Comparison of ENCODE assay signal across 24 cellular contexts in the genomic region with DNA sequence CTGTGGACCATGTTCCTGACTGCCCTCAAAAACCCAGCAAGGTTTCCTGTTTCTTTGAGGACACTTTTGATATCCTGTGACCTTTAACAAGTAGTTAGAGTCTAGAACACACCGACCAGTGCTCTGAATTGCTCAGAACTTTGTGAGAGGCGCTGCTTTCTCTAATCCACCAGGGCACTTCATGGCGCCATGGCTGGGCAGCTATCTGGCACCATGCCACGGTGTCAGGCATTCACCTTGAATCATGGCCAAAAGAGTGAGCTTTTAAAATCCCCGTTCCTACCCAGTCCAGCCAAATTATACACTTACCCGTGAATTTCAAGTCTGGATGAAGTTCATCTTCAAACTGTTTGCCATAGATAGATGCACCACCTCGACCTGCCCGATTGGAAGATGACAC. TPM values are rescaled to one million over a fixed set of nuclear protein-coding genes. Genes with fewer than 3 reads are reported as not detected.
DNase-seq lines count a peak whose midpoint lies in the region; ATAC-seq and TF ChIP-seq lines count a peak whose summit lies in the region.
"Had no signal": no experiment of that assay in that cellular context is flagged by ENCODE, and none has a peak within 500 bp of the region (broad histone marks: within the 10 kb centered on the region; RNA-seq: fewer than 3 reads in every experiment).

No MANE protein-coding gene starts in this region.

- no peak overlapping the region for H3K23ac ChIP-seq in H9 (ENCODE audit: insufficient read length, low read depth, low read length)

- H3K9ac ChIP-seq in H9 (ENCODE audit: extremely low read depth, insufficient read length, low read length) (no peak overlapping the region), endodermal cell (ENCODE audit: extremely low read depth, low read length, poor library complexity, severe bottlenecking) (no peak overlapping the region)
- H3K9ac ChIP-seq: neural progenitor cell had no signal

- H3K27me3 Mint-ChIP-seq in H9 (ENCODE audit: low read depth) (no peaks in the 10 kb centered on the region; the same call in 1 of the 2 replicates), endodermal cell (ENCODE audit: insufficient read depth) (no peaks in the 10 kb centered on the region), nephron (ENCODE audit: low read depth) (no peaks in the 10 kb centered on the region)
- H3K27me3 Mint-ChIP-seq in activated CD8-positive, alpha-beta T cell treated with anti-CD3 and anti-CD28 coated beads for 36 hours: no peaks in the 10 kb centered on the region
- H3K27me3 Mint-ChIP-seq: CD4-positive, CD25-positive, alpha-beta regulatory T cell; stimulated activated memory B cell treated with anti-CD40 and anti-IgM and Interleukin-4, amounts not matched to agents 10 μg/mL and 1 μg/mL and 100 μg/mL, for 72 hours had no signal

- DNase-seq in H9 (peak; percentile 14), NCI-H2029 (lab: John Stamatoyannopoulos, UW) (peak; percentile 53), endodermal cell (peak; percentile 20), left lobe of liver (ENCODE audit: low spot score) (no peak)
- DNase-seq in activated CD8-positive, alpha-beta T cell treated with anti-CD3 and anti-CD28 coated beads for 36 hours: no peak
- no peak for DNase-seq in activated CD4-positive, alpha-beta T cell treated with anti-CD3 and anti-CD28 coated beads for 48 hours
- DNase-seq: activated naive CD4-positive, alpha-beta T cell treated with Interleukin-2 at 50 U/mL for 16 hours; activated T-cell treated with anti-CD3 and anti-CD28 coated beads, Interleukin-2, amount 50 U/mL, for 72 hours; CD4-positive, CD25-positive, alpha-beta regulatory T cell; DMS 273 treated with DMSO at 0.1 percent for 48 hours; effector CD4-positive, alpha-beta T cell; kidney glomerular epithelial cell; NCI-H187 treated with DMSO at 0.1 percent for 48 hours; NCI-H446; PC-3; SHP77; sigmoid colon; stimulated activated CD4-positive, alpha-beta T cell treated with anti-CD3 and anti-CD28 coated beads, Interleukin-4, amount 100 ng/mL, for 4 hours; T-helper 9 cell; WERI-Rb-1 had no signal

- no peak overlapping the region for H3K4ac ChIP-seq in H9 (ENCODE audit: low read depth, low read length)

- H3K27ac ChIP-seq in H9 (ENCODE audit: insufficient read length, low read depth, low read length): no peak overlapping the region
- H3K27ac ChIP-seq in endodermal cell (ENCODE audit: low read depth, low read length): no peak overlapping the region
- H3K27ac ChIP-seq: breast epithelium, neural progenitor cell, WERI-Rb-1 had no signal

- no peak overlapping the region for H2BK120ac ChIP-seq in H9 (ENCODE audit: low read depth, low read length, poor library complexity, severe bottlenecking)

- no peak for ATAC-seq in left lobe of liver
- ATAC-seq in activated CD8-positive, alpha-beta T cell treated with anti-CD3 and anti-CD28 coated beads for 36 hours: no peak
- ATAC-seq: activated T-cell treated with anti-CD3 and anti-CD28 coated beads, Interleukin-2, amount 50 U/mL, for 72 hours; PC-3; stimulated activated memory B cell treated with anti-CD40 and anti-IgM and Interleukin-4, amounts not matched to agents 10 μg/mL and 1 μg/mL and 100 μg/mL, for 72 hours had no signal

- intact Hi-C loops in activated CD8-positive, alpha-beta T cell treated with anti-CD3 and anti-CD28 coated beads for 36 hours (cut with micrococcal nuclease): no loop called here

- no peak overlapping the region for H3K4me3 ChIP-seq in endodermal cell (ENCODE audit: low read length)
- H3K4me3 ChIP-seq: breast epithelium, neural progenitor cell, sigmoid colon had no signal

- no peak overlapping the region for H2BK5ac ChIP-seq in H9 (ENCODE audit: insufficient read length, low read length)

- H2BK15ac ChIP-seq in H9 (ENCODE audit: low read depth, low read length): no peak overlapping the region

- whole genome bisulfite sequencing in H9 (ENCODE audit: extremely low coverage, insufficient read length, low lambda C conversion rate): no CpG with 5 or more reads among the region's 8 CpGs
- WGBS in endodermal cell (ENCODE audit: insufficient coverage in 1 of 2, insufficient read length in 1 of 2), 2 experiments: 96% methylated on average over 6 to 8 of the region's 8 CpGs

- no peak overlapping the region for H3K56ac ChIP-seq in H9 (ENCODE audit: insufficient read length, low read depth, low read length)

- H2BK20ac ChIP-seq in H9 (ENCODE audit: low read depth, low read length, poor library complexity, severe bottlenecking): no peak overlapping the region

- POLR2A ChIA-PET in activated CD8-positive, alpha-beta T cell treated with anti-CD3 and anti-CD28 coated beads for 36 hours (lab: Charles Lee): no interaction called here

- H3K9me3 ChIP-seq in H9 (ENCODE audit: control insufficient read depth, low read depth, low read length) (no peaks in the 10 kb centered on the region), endodermal cell (ENCODE audit: control insufficient read depth, low read length) (no peaks in the 10 kb centered on the region)
- H3K9me3 ChIP-seq: breast epithelium, sigmoid colon had no signal

- no peak overlapping the region for H4K91ac ChIP-seq in H9 (ENCODE audit: insufficient read length, low read depth, low read length)

- H3K36me3 ChIP-seq in endodermal cell (ENCODE audit: control insufficient read depth, insufficient read depth, low read length): peaks cover 46% of the 10 kb centered on the region
- H3K36me3 ChIP-seq: breast epithelium had no signal

- no peak overlapping the region for H3K14ac ChIP-seq in H9 (ENCODE audit: insufficient read depth, low read length)

- H3K36me3 Mint-ChIP-seq in H9 (ENCODE audit: insufficient read depth in 1 of 3, low read depth in 3 of 3) (peaks cover 27 to 70% (median 58%) of the 10 kb centered on the region in 3 experiments), endodermal cell (ENCODE audit: low read depth) (peaks cover 64% of the 10 kb centered on the region), nephron (ENCODE audit: low read depth) (peaks cover 58% of the 10 kb centered on the region)
- peaks cover 61% of the 10 kb centered on the region for H3K36me3 Mint-ChIP-seq in activated CD8-positive, alpha-beta T cell treated with anti-CD3 and anti-CD28 coated beads for 36 hours (ENCODE audit: low read depth)

- H3K4me1 ChIP-seq in H9 (ENCODE audit: insufficient read depth, low read length) (peaks cover 2% of the 10 kb centered on the region; the same call in 1 of the 2 replicates), endodermal cell (ENCODE audit: control insufficient read depth, insufficient read depth, low read length) (no peaks in the 10 kb centered on the region)
- H3K4me1 ChIP-seq: neural progenitor cell had no signal

- TF ChIP-seq CTCF in H9 (conservative IDR thresholded peaks at IDR 0.05) (no peak), endodermal cell (conservative IDR thresholded peaks at IDR 0.05) (no peak), nephron (IDR thresholded peaks at IDR 0.05; ENCODE audit: unreplicated experiment in 3 of 3) (no peak)
- TF ChIP-seq CTCF in activated CD8-positive, alpha-beta T cell treated with anti-CD3 and anti-CD28 coated beads for 36 hours (IDR thresholded peaks at IDR 0.05): no peak

- H4K20me1 ChIP-seq in H9 (ENCODE audit: control insufficient read depth, insufficient read depth, insufficient read length): peaks cover 2% of the 10 kb centered on the region

- no peak overlapping the region for H3K4me2 ChIP-seq in H9 (ENCODE audit: insufficient read depth, insufficient read length, low read length)
- H3K4me2 ChIP-seq: neural progenitor cell had no signal

- no peaks in the 10 kb centered on the region for H3K23me2 ChIP-seq in H9 (ENCODE audit: insufficient read length, low read depth, low read length, poor library complexity, severe bottlenecking)

- H2AK5ac ChIP-seq in H9 (ENCODE audit: insufficient read length, low read length): no peak overlapping the region

- H2AFZ ChIP-seq in H9 (ENCODE audit: low read length): no peak overlapping the region
- H2AFZ ChIP-seq: neural progenitor cell had no signal

- H3K27ac Mint-ChIP-seq in H9 (peak overlapping the region in 1 of 3 experiments; percentile 90; a peak in 2 of 7 replicates), endodermal cell (no peak overlapping the region), nephron (peak overlapping the region in 2 of 3 experiments; percentile 0 to 75)
- H3K27ac Mint-ChIP-seq in activated CD8-positive, alpha-beta T cell treated with anti-CD3 and anti-CD28 coated beads for 36 hours: no peak overlapping the region
- H3K27ac Mint-ChIP-seq: activated T-cell treated with anti-CD3 and anti-CD28 coated beads, Interleukin-2, amount 50 U/mL, for 72 hours; neural progenitor cell; stimulated activated memory B cell treated with anti-CD40 and anti-IgM and Interleukin-4, amounts not matched to agents 10 μg/mL and 1 μg/mL and 100 μg/mL, for 72 hours had no signal

- CTCF ChIA-PET in activated CD8-positive, alpha-beta T cell treated with anti-CD3 and anti-CD28 coated beads for 36 hours (lab: Charles Lee): interaction anchor here (0.7 to 1.7 kb wide), 4 partner anchors 16 to 97 kb away, joined by 3 to 5 read pairs (median 4); a partner anchor contains a TSS

- no peak overlapping the region for H3T11ph ChIP-seq in H9 (ENCODE audit: low read length)

- H3K4me3 Mint-ChIP-seq in H9 (no peak overlapping the region), endodermal cell (no peak overlapping the region), nephron (no peak overlapping the region)
- no peak overlapping the region for H3K4me3 Mint-ChIP-seq in activated CD8-positive, alpha-beta T cell treated with anti-CD3 and anti-CD28 coated beads for 36 hours
- H3K4me3 Mint-ChIP-seq: activated T-cell treated with anti-CD3 and anti-CD28 coated beads, Interleukin-2, amount 50 U/mL, for 72 hours; CD4-positive, CD25-positive, alpha-beta regulatory T cell; neural progenitor cell; stimulated activated memory B cell treated with anti-CD40 and anti-IgM and Interleukin-4, amounts not matched to agents 10 μg/mL and 1 μg/mL and 100 μg/mL, for 72 hours had no signal

- H3K79me1 ChIP-seq in H9 (ENCODE audit: insufficient read depth, low read depth, low read length, poor library complexity, severe bottlenecking): peaks cover 4% of the 10 kb centered on the region

- H3K9me3 Mint-ChIP-seq in H9: no peaks in the 10 kb centered on the region; a peak in 1 of 5 replicates
- no peaks in the 10 kb centered on the region for H3K9me3 Mint-ChIP-seq in endodermal cell
- H3K9me3 Mint-ChIP-seq in nephron: no peaks in the 10 kb centered on the region
- no peaks in the 10 kb centered on the region for H3K9me3 Mint-ChIP-seq in activated CD8-positive, alpha-beta T cell treated with anti-CD3 and anti-CD28 coated beads for 36 hours
- H3K9me3 Mint-ChIP-seq: activated T-cell treated with anti-CD3 and anti-CD28 coated beads, Interleukin-2, amount 50 U/mL, for 72 hours; neural progenitor cell; stimulated activated memory B cell treated with anti-CD40 and anti-IgM and Interleukin-4, amounts not matched to agents 10 μg/mL and 1 μg/mL and 100 μg/mL, for 72 hours had no signal

- peaks cover 2% of the 10 kb centered on the region; the same call in 1 of the 2 replicates for H3K79me2 ChIP-seq in H9 (ENCODE audit: insufficient read depth, low read length)

- H3K27me3 ChIP-seq in H9 (ENCODE audit: insufficient read depth, low read length) (no peaks in the 10 kb centered on the region), endodermal cell (ENCODE audit: control insufficient read depth, insufficient read depth, low read length, poor library complexity, severe bottlenecking) (no peaks in the 10 kb centered on the region)
- H3K27me3 ChIP-seq: breast epithelium, neural progenitor cell, sigmoid colon had no signal

- no peak overlapping the region for H2BK12ac ChIP-seq in H9 (ENCODE audit: insufficient read length, low read depth, low read length)

- no peak overlapping the region for H4K5ac ChIP-seq in H9 (ENCODE audit: insufficient read length, low read depth, low read length)

- no peak overlapping the region for H4K8ac ChIP-seq in H9 (replicated peaks; ENCODE audit: insufficient read length, low read depth, low read length)

- no peak overlapping the region for H3K18ac ChIP-seq in H9 (ENCODE audit: insufficient read length, low read depth, low read length)

- H3K4me1 Mint-ChIP-seq in H9 (peaks cover 20 to 25% of the 10 kb centered on the region in 2 experiments), endodermal cell (peaks cover 10% of the 10 kb centered on the region), nephron (peaks cover 63% of the 10 kb centered on the region)
- H3K4me1 Mint-ChIP-seq in activated CD8-positive, alpha-beta T cell treated with anti-CD3 and anti-CD28 coated beads for 36 hours (ENCODE audit: low read depth): no peaks in the 10 kb centered on the region
- H3K4me1 Mint-ChIP-seq: stimulated activated memory B cell treated with anti-CD40 and anti-IgM and Interleukin-4, amounts not matched to agents 10 μg/mL and 1 μg/mL and 100 μg/mL, for 72 hours had no signal

RNA-seq across cellular contexts. Expression of a gene that starts 17.0 kb away (rescaled TPM):
- total RNA-seq in H9 (2021) (0.29 and 0.52 TPM in 2 replicates), endodermal cell (under 1 TPM; 0.26 to 0.42 TPM), left lobe of liver (0.25 TPM)
- polyA plus RNA-seq in endodermal cell (2013, experiment 1 of 2): 1.4 TPM
- polyA plus RNA-seq in endodermal cell (2013, experiment 2 of 2): 1.6 TPM
- total RNA-seq in activated CD8-positive, alpha-beta T cell treated with anti-CD3 and anti-CD28 coated beads for 36 hours: 1 to 10 TPM in 1 of 2 experiments, under 1 TPM in 1; 0.69 to 1.2 TPM
- total RNA-seq: PC-3 had no signal

RNA-seq across cellular contexts. Expression of a gene that starts 18.3 kb away (rescaled TPM):
- total RNA-seq in H9 (2021): 87.8 and 88.3 TPM in 2 replicates
- 10 to 100 TPM; 36.7 to 53.3 TPM for total RNA-seq in endodermal cell
- 68.5 TPM for polyA plus RNA-seq in endodermal cell (2013, experiment 1 of 2)
- polyA plus RNA-seq in endodermal cell (2013, experiment 2 of 2): 66.8 TPM
- total RNA-seq in left lobe of liver: 10.7 TPM
- 10 to 100 TPM; 34.5 to 35.6 TPM for total RNA-seq in activated CD8-positive, alpha-beta T cell treated with anti-CD3 and anti-CD28 coated beads for 36 hours

RNA-seq across cellular contexts. Expression of a gene that starts 29.5 kb away (rescaled TPM):
- total RNA-seq in H9 (2021) (11.8 and 12.7 TPM in 2 replicates), endodermal cell (10 to 100 TPM; 13.9 to 16.8 TPM), left lobe of liver (34.1 TPM)
- 22.7 TPM for polyA plus RNA-seq in endodermal cell (2013, experiment 1 of 2)
- polyA plus RNA-seq in endodermal cell (2013, experiment 2 of 2): 19.5 TPM
- 10 to 100 TPM; 24.7 to 29.8 TPM for total RNA-seq in activated CD8-positive, alpha-beta T cell treated with anti-CD3 and anti-CD28 coated beads for 36 hours

Comparison
In these comparisons a context has a peak if more than half of its experiments do, and no peak if none do; other contexts are left out.
1. DNase-seq: peak in H9 (single experiment), NCI-H2029 (single experiment) and endodermal cell (single experiment); none in left lobe of liver (single experiment), activated CD8-positive, alpha-beta T cell treated with anti-CD3 and anti-CD28 coated beads for 36 hours (single experiment) and activated CD4-positive, alpha-beta T cell treated with anti-CD3 and anti-CD28 coated beads for 48 hours (single experiment).
2. H3K27ac Mint-ChIP-seq: peak in nephron (2 of 3); none in endodermal cell (single experiment) and activated CD8-positive, alpha-beta T cell treated with anti-CD3 and anti-CD28 coated beads for 36 hours (single experiment).